19 cellular contexts compared by ENCODE assay signal in genomic region chr4:144091181-144091580, GRCh38. TPM values are rescaled to one million over a fixed set of nuclear protein-coding genes. Genes with fewer than 3 reads are reported as not detected.
"Had no signal": no experiment of that assay in that cellular context is flagged by ENCODE, and none has a peak within 500 bp of the region (broad histone marks: within the 10 kb centered on the region; RNA-seq: fewer than 3 reads in every experiment).

No MANE protein-coding gene starts in this region.

RNA-seq across cellular contexts. Expression of gene GYPA, which starts 49.3 kb away (rescaled TPM):
- total RNA-seq: activated naive CD4-positive, alpha-beta T cell treated with anti-CD3 and anti-CD28 coated beads for 36 hours; activated naive CD4-positive, alpha-beta T cell treated with anti-CD3 and anti-CD28 coated beads, Interleukin-2, amount 50 U/mL, for 72 hours; activated naive CD8-positive, alpha-beta T cell treated with anti-CD3 and anti-CD28 coated beads for 36 hours; activated naive CD8-positive, alpha-beta T cell treated with anti-CD3 and anti-CD28 coated beads, Interleukin-2, amount 10 ng/mL, durations not matched to agents 7 days and 5 days; activated T-cell treated with anti-CD3 and anti-CD28 coated beads, Interleukin-2, amount 50 U/mL, for 4 hours; activated T-cell treated with anti-CD3 and anti-CD28 coated beads, Interleukin-2, amount 50 U/mL, for 72 hours; activated T-helper 1 cell treated with anti-CD3 and anti-CD28 coated beads, Interleukin-12 subunit alpha, Interleukin-12 subunit beta, Interleukin-2, Interleukin-4 antibody, amounts not matched to agents 30 ng/mL and 10 ng/mL and 1 ng/mL, durations not matched to agents 14 hours and 24 hours and 36 hours; activated T-helper 17 cell treated with anti-CD3 and anti-CD28 coated beads, Interleukin-2, amount 50 U/mL, for 72 hours; activated T-helper 2 cell treated with anti-CD3 and anti-CD28 coated beads, Interferon-gamma antibody, Interleukin-2, Interleukin-4, amounts not matched to agents 10 μg/mL and 5 μg/mL and 100 μg/mL, durations not matched to agents 14 hours and 24 hours and 36 hours; ascending aorta; astrocyte; body of pancreas; breast epithelium; bronchial epithelial cell; cardiac muscle cell; chondrocyte had no signal
- polyA plus RNA-seq: adipose tissue, adrenal gland, aorta, cardiac muscle cell had no signal
